Comparison of ENCODE assay signal across 1 cellular context in the genomic region with DNA sequence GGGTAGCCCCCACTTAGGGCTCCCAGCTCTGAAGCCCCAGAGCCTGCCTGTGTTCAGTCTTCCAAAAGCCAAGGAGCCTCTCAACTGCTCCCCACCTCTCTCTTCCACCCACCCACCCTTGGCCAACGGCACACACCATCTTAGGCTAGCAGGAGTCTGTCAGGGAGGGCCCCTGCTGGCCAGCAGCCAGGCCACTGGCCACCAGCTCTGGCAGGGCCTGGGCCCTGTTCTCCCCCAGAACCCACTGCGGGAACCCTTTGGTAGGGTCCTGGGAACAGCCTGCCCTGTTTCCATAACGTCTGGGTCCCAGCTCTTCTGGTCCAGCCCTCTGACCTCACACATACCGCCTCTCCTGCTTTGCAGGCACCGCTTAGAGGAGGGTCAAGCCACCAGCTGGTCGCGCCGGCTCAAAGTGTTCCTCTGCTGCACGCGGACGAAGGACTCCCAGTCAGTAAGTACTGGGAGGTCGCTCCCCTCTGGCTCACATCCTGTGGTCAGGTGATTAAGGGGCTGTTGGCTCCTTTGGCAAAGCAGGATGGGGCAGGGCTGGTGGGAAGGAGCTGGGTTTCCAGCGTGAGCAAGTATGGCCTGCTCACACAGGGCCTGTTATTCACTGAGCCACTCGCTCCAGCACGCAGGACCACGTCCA.
TF ChIP-seq lines count a peak whose summit lies in the region.

No MANE protein-coding gene starts in this region.

TF ChIP-seq in IMR-90, 13 proteins besides CTCF, POLR2A, EP300 and RAD21 (continued from another document):
- TF ChIP-seq, protein P1, sequence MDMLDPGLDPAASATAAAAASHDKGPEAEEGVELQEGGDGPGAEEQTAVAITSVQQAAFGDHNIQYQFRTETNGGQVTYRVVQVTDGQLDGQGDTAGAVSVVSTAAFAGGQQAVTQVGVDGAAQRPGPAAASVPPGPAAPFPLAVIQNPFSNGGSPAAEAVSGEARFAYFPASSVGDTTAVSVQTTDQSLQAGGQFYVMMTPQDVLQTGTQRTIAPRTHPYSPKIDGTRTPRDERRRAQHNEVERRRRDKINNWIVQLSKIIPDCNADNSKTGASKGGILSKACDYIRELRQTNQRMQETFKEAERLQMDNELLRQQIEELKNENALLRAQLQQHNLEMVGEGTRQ (IDR thresholded peaks at IDR 0.05; ENCODE audit: low read depth, low read length): no peak
- TF ChIP-seq MAZ (IDR thresholded peaks at IDR 0.05; ENCODE audit: borderline replicate concordance, low read depth, low read length) (no peak), MXI1 (IDR thresholded peaks at IDR 0.05; ENCODE audit: borderline replicate concordance, low read depth, low read length) (no peak), CEBPB (IDR thresholded peaks at IDR 0.05; ENCODE audit: low read depth, low read length) (no peak), NFE2L2 (IDR thresholded peaks at IDR 0.05; ENCODE audit: low read depth, low read length) (no peak), BHLHE40 (IDR thresholded peaks at IDR 0.05; ENCODE audit: low read depth, low read length) (no peak), SMC3 (IDR thresholded peaks at IDR 0.05; ENCODE audit: low read depth, low read length) (no peak), RCOR1 (IDR thresholded peaks at IDR 0.05; ENCODE audit: insufficient replicate concordance, low read length) (no peak)
TF ChIP-seq in IMR-90: peak in this region for 0.
